In the genomic region with DNA sequence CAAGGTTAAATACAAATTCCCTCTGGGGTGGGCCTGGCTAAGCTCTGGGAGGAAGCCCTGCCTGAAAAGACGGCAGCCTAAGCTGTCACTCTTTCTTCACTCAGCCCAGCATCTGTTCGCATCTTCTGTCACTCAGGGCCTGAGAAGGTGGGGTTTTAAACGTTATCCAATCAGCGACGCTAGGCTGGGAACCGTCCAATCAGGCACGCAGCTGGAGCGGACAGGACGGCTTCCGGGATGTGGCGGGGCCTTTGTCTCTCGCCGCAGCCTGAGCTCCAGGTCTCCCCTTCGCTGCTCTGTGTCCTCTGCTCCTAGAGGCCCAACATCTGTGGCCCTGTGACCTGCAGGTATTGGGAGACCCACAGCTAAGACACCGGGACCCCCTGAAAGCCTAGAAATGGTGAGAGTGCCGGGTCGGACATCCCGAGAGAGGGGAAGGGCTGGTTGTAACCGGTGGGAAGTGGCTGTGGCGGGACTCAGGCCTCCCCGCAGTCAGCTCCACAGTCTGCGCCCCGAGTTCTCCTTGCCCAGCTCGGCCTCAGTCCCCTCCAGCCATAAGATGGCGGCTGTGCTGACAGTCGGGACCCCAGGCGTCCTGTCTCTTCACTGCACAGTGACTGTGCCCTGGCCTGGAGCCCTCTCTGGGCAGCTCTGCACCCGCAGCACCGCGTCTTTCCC, we compare ENCODE assay signal across 8 cellular contexts.
DNase-seq lines count a peak whose midpoint lies in the region; ATAC-seq and TF ChIP-seq lines count a peak whose summit lies in the region.

A gene (plus strand): TSS at position 254 of the 678 bp plus-strand sequence. CDS start 144 bp downstream, at position 398.

- H3K27ac ChIP-seq in substantia nigra (ENCODE audit: low read depth, low read length, poor library complexity, severe bottlenecking), result peak within 1 kb of the TSS; percentile 66

- ATAC-seq in HG02588 (IDR thresholded peaks at IDR 0.05; ENCODE audit: unreplicated experiment), result peak; percentile 98
- peak; percentile 99 for ATAC-seq in SK-N-SH treated with all-trans-retinoic acid at 6 μM for 48 hours

- DNase-seq in NCI-H1092 treated with DMSO at 0.1 percent for 48 hours (lab: John Stamatoyannopoulos, UW) (peak; percentile 94), germinal center (ENCODE audit: low spot score) (peak; percentile 89), non-pigmented ciliary epithelial cell (ENCODE audit: low read depth) (peak; percentile 65), substantia nigra (lab: John Stamatoyannopoulos, UW) (peak; percentile 46 to 96 (median 88))
- peak; percentile 87 for DNase-seq in activated naive CD4-positive, alpha-beta T cell treated with anti-CD3 and anti-CD28 coated beads, Interleukin-2, amount 50 U/mL, for 16 hours

- peak within 1 kb of the TSS; percentile 90 for H3K4me3 ChIP-seq in GM08714 (ENCODE audit: low read length)

TF ChIP-seq in SK-N-SH treated with all-trans-retinoic acid at 6 μM for 48 hours, 23 proteins besides CTCF, POLR2A, EP300 and RAD21:
- TF ChIP-seq OSR1 (CRISPR knock-in tag; IDR thresholded peaks at IDR 0.05), result no peak
- TF ChIP-seq TCF4 (CRISPR knock-in tag; IDR thresholded peaks at IDR 0.05; ENCODE audit: borderline replicate concordance), result no peak
- TF ChIP-seq ARNTL (CRISPR knock-in tag; IDR thresholded peaks at IDR 0.05; ENCODE audit: borderline replicate concordance, low read depth), result no peak
- TF ChIP-seq, protein P1, sequence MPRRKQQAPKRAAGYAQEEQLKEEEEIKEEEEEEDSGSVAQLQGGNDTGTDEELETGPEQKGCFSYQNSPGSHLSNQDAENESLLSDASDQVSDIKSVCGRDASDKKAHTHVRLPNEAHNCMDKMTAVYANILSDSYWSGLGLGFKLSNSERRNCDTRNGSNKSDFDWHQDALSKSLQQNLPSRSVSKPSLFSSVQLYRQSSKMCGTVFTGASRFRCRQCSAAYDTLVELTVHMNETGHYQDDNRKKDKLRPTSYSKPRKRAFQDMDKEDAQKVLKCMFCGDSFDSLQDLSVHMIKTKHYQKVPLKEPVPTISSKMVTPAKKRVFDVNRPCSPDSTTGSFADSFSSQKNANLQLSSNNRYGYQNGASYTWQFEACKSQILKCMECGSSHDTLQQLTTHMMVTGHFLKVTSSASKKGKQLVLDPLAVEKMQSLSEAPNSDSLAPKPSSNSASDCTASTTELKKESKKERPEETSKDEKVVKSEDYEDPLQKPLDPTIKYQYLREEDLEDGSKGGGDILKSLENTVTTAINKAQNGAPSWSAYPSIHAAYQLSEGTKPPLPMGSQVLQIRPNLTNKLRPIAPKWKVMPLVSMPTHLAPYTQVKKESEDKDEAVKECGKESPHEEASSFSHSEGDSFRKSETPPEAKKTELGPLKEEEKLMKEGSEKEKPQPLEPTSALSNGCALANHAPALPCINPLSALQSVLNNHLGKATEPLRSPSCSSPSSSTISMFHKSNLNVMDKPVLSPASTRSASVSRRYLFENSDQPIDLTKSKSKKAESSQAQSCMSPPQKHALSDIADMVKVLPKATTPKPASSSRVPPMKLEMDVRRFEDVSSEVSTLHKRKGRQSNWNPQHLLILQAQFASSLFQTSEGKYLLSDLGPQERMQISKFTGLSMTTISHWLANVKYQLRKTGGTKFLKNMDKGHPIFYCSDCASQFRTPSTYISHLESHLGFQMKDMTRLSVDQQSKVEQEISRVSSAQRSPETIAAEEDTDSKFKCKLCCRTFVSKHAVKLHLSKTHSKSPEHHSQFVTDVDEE (CRISPR knock-in tag; IDR thresholded peaks at IDR 0.05), result 0 out of 2 replicates have a peak, but pooled peaks have one; percentile 2
TF ChIP-seq in SK-N-SH treated with all-trans-retinoic acid at 6 μM for 48 hours: peak in this region for 1.

Comparison
In these comparisons a context has a peak if more than half of its experiments do, and no peak if none do; other contexts are left out.
1. Peak in every context shown above with its lines: DNase-seq, ATAC-seq, H3K4me3 ChIP-seq and H3K27ac ChIP-seq.